33 cellular contexts compared by ENCODE assay signal in the genomic region with DNA sequence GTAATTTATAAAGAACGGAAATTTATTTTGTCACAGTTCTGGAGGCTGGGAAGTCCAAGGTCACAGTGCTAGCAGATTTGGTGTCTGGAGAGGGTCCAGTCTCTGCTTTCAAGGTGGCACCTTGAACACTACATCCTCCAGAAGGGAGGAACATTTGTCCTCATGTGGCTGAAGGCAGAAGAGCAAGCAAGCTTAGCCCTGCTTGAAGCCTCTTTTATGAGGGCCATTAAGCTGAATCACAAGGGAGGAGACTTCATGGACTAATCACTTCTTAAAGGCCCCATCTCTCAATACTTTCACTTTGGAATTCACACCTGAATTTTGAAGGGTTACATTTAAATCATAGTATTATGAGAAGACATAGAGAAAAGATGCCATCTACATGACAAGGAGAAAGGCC.
"Had no signal": no experiment of that assay in that cellular context is flagged by ENCODE, and none has a peak within 500 bp of the region (broad histone marks: within the 10 kb centered on the region; RNA-seq: fewer than 3 reads in every experiment).

No MANE protein-coding gene starts in this region.

- H3K36me3 ChIP-seq: ascending aorta, cardiac muscle cell, WERI-Rb-1 had no signal

- DNase-seq: activated CD4-positive, alpha-beta memory T cell treated with anti-CD3 and anti-CD28 coated beads, Interleukin-2, amount 10 ng/mL, durations not matched to agents 7 days and 5 days; activated CD4-positive, alpha-beta T cell treated with anti-CD3 and anti-CD28 coated beads for 1 hour; activated CD4-positive, alpha-beta T cell treated with anti-CD3 and anti-CD28 coated beads for 36 hours; activated CD4-positive, alpha-beta T cell treated with anti-CD3 and anti-CD28 coated beads for 48 hours; activated CD4-positive, alpha-beta T cell treated with anti-CD3 and anti-CD28 coated beads, Interleukin-2, amount 10 ng/mL, durations not matched to agents 7 days and 5 days; activated CD4-positive, alpha-beta T cell treated with anti-CD3 and anti-CD28 coated beads, Interleukin-2, amount 50 U/mL, for 48 hours; activated CD4-positive, CD25-positive, alpha-beta regulatory T cell; activated CD8-positive, alpha-beta memory T cell treated with anti-CD3 and anti-CD28 coated beads for 24 hours; activated CD8-positive, alpha-beta memory T cell treated with anti-CD3 and anti-CD28 coated beads, Interleukin-2, amount 10 ng/mL, durations not matched to agents 7 days and 5 days; activated CD8-positive, alpha-beta memory T cell treated with anti-CD3 and anti-CD28 coated beads, Interleukin-2, amount 50 U/mL, for 48 hours; activated CD8-positive, alpha-beta T cell treated with anti-CD3 and anti-CD28 coated beads, Interleukin-2, amount 10 ng/mL, durations not matched to agents 7 days and 5 days; activated effector memory CD4-positive, alpha-beta T cell treated with Interleukin-2 at 50 U/mL for 16 hours; activated gamma-delta T cell; activated naive CD4-positive, alpha-beta T cell treated with anti-CD3 and anti-CD28 coated beads, Interleukin-2, amount 10 ng/mL, durations not matched to agents 7 days and 5 days; activated naive CD4-positive, alpha-beta T cell treated with Interleukin-2 at 50 U/mL for 16 hours; activated naive CD8-positive, alpha-beta T cell treated with anti-CD3 and anti-CD28 coated beads, Interleukin-2, amount 10 ng/mL, durations not matched to agents 7 days and 5 days; activated naive CD8-positive, alpha-beta T cell treated with anti-CD3 and anti-CD28 coated beads, Interleukin-2, amount 50 U/mL, for 24 hours; activated T-cell treated with anti-CD3 and anti-CD28 coated beads, Interleukin-2, amount 50 U/mL, for 24 hours; activated T-cell treated with anti-CD3 and anti-CD28 coated beads, Interleukin-2, amount 50 U/mL, for 48 hours; amygdala; anterior cingulate cortex; caudate nucleus; cerebellar nuclear complex; T-helper 1 cell; T-helper 2 cell; T-helper 9 cell; WERI-Rb-1 had no signal

- H3K4me3 ChIP-seq: ascending aorta, cardiac muscle cell had no signal

- ATAC-seq: activated CD4-positive, alpha-beta T cell treated with anti-CD3 and anti-CD28 coated beads for 36 hours; activated CD4-positive, CD25-positive, alpha-beta regulatory T cell treated with anti-CD3 and anti-CD28 coated beads, Interleukin-2, amount 50 U/mL, for 24 hours; activated CD8-positive, alpha-beta memory T cell treated with anti-CD3 and anti-CD28 coated beads, Interleukin-2, amount 10 ng/mL, durations not matched to agents 7 days and 5 days; activated CD8-positive, alpha-beta T cell treated with anti-CD3 and anti-CD28 coated beads, Interleukin-2, amount 10 ng/mL, durations not matched to agents 7 days and 5 days; activated naive CD8-positive, alpha-beta T cell treated with anti-CD3 and anti-CD28 coated beads, Interleukin-2, amount 50 U/mL, for 24 hours; WTC11 had no signal

- H3K27ac ChIP-seq: ascending aorta, cardiac muscle cell, WERI-Rb-1 had no signal

- H3K4me1 ChIP-seq: ascending aorta had no signal

- FAIRE-seq: bronchial epithelial cell, TTC549 had no signal

- H3K27me3 ChIP-seq: ascending aorta, cardiac muscle cell had no signal
